ENCODE assay signal across 19 cellular contexts in genomic region chr5:104061707-104062106, GRCh38.
A peak's percentile ranks its signal among the peaks of the same experiment; 100 is the strongest.
DNase-seq lines count a peak whose midpoint lies in the region; ATAC-seq and TF ChIP-seq lines count a peak whose summit lies in the region.
"Had no signal": no experiment of that assay in that cellular context is flagged by ENCODE, and none has a peak within 500 bp of the region (broad histone marks: within the 10 kb centered on the region; RNA-seq: fewer than 3 reads in every experiment).

No MANE protein-coding gene starts in this region.

- intact Hi-C loops in MCF 10A (cut with micrococcal nuclease), result no loop called here

- BruUV-seq in MCF 10A (replicated peaks; lab: Mats Ljungman, UMichigan), result no TSS peak

- no peak for TF ChIP-seq CTCF in GM23338 (conservative IDR thresholded peaks at IDR 0.05; ENCODE audit: low read depth in 2 of 2)
- no peak for TF ChIP-seq CTCF in endodermal cell (conservative IDR thresholded peaks at IDR 0.05)
- TF ChIP-seq CTCF in type B pancreatic cell (conservative IDR thresholded peaks at IDR 0.05), result no peak
- no peak for TF ChIP-seq CTCF in MCF 10A (IDR thresholded peaks at IDR 0.05; ENCODE audit: unreplicated experiment)

- H3K9me3 Mint-ChIP-seq in GM23338 (peaks cover 3% of the 10 kb centered on the region; the same call in 2 of the 3 replicates), endodermal cell (peaks cover 3% of the 10 kb centered on the region), type B pancreatic cell (no peaks in the 10 kb centered on the region), MCF 10A (ENCODE audit: unreplicated experiment) (no peaks in the 10 kb centered on the region)

- H3K4me1 ChIP-seq in GM23338 (ENCODE audit: insufficient read depth), result no peaks in the 10 kb centered on the region
- H3K4me1 ChIP-seq in endodermal cell (ENCODE audit: control insufficient read depth, insufficient read depth, low read length), result no peaks in the 10 kb centered on the region
- H3K4me1 ChIP-seq: A549, BE2C had no signal

- H4K20me1 ChIP-seq in GM23338 (replicated peaks; ENCODE audit: insufficient read depth), result no peaks in the 10 kb centered on the region

- ATAC-seq in GM23338 (peak; percentile 31; the same call in 2 of the 3 replicates), GM18520 (IDR thresholded peaks at IDR 0.05; ENCODE audit: unreplicated experiment) (no peak)
- ATAC-seq: A549, K562 had no signal

- H3K27ac ChIP-seq in GM23338 (ENCODE audit: low read depth) (no peak overlapping the region), endodermal cell (ENCODE audit: low read depth, low read length) (no peak overlapping the region)
- H3K27ac ChIP-seq: A549, C4-2B, HL-60 had no signal

- H3F3A ChIP-seq in GM23338 (replicated peaks; ENCODE audit: low read depth), result no peaks in the 10 kb centered on the region

- H3K36me3 Mint-ChIP-seq in GM23338 (ENCODE audit: low read depth) (peaks cover 11% of the 10 kb centered on the region), endodermal cell (ENCODE audit: low read depth) (no peaks in the 10 kb centered on the region), type B pancreatic cell (no peaks in the 10 kb centered on the region), MCF 10A (ENCODE audit: insufficient read depth, unreplicated experiment) (no peaks in the 10 kb centered on the region)
- H3K36me3 Mint-ChIP-seq: CD4-positive, alpha-beta memory T cell had no signal

- H3K9ac ChIP-seq in endodermal cell (ENCODE audit: extremely low read depth, low read length, poor library complexity, severe bottlenecking), result no peak overlapping the region

- H3K9me2 ChIP-seq in GM23338 (ENCODE audit: insufficient read depth), result peaks cover 11% of the 10 kb centered on the region; the same call in 1 of the 2 replicates

- DNase-seq in GM23338 (ENCODE audit: low spot score) (no peak), NCI-H69 (lab: John Stamatoyannopoulos, UW) (peak; percentile 34), endodermal cell (peak; percentile 55), type B pancreatic cell (ENCODE audit: extremely low spot score, unreplicated experiment) (no peak), MCF 10A (ENCODE audit: unreplicated experiment) (no peak), NCI-H2107 (lab: John Stamatoyannopoulos, UW) (no peak)
- DNase-seq: BE2C; CD4-positive, alpha-beta memory T cell; DMS153; DMS79 treated with DMSO at 0.1 percent for 48 hours; EL; GDM1; GOT3; HCEC 1CT had no signal

- H3K9me3 ChIP-seq in endodermal cell (ENCODE audit: control insufficient read depth, low read length), result no peaks in the 10 kb centered on the region
- H3K9me3 ChIP-seq: A549, BE2C had no signal

- H3K36me3 ChIP-seq in GM23338 (ENCODE audit: insufficient read depth), result peaks cover 11% of the 10 kb centered on the region
- H3K36me3 ChIP-seq in endodermal cell (ENCODE audit: control insufficient read depth, insufficient read depth, low read length), result no peaks in the 10 kb centered on the region
- H3K36me3 ChIP-seq: BE2C had no signal

- H3K27me3 ChIP-seq in GM23338 (ENCODE audit: insufficient read depth) (no peaks in the 10 kb centered on the region), endodermal cell (ENCODE audit: control insufficient read depth, insufficient read depth, low read length, poor library complexity, severe bottlenecking) (no peaks in the 10 kb centered on the region)
- H3K27me3 ChIP-seq: BE2C had no signal

- no peak overlapping the region for H3K4me2 ChIP-seq in GM23338
- H3K4me2 ChIP-seq: A549 had no signal

- no peaks in the 10 kb centered on the region for H3K79me2 ChIP-seq in GM23338 (replicated peaks; ENCODE audit: insufficient read depth)

- H3K4me1 Mint-ChIP-seq in GM23338, result peaks cover 13% of the 10 kb centered on the region
- peaks cover 36% of the 10 kb centered on the region for H3K4me1 Mint-ChIP-seq in endodermal cell
- peaks cover 8% of the 10 kb centered on the region for H3K4me1 Mint-ChIP-seq in type B pancreatic cell (ENCODE audit: unreplicated experiment)
- H3K4me1 Mint-ChIP-seq in MCF 10A (ENCODE audit: insufficient read depth, unreplicated experiment), result no peaks in the 10 kb centered on the region
- H3K4me1 Mint-ChIP-seq: CD4-positive, alpha-beta memory T cell had no signal

- H3K4me3 Mint-ChIP-seq in GM23338 (no peak overlapping the region), endodermal cell (no peak overlapping the region), type B pancreatic cell (no peak overlapping the region), MCF 10A (ENCODE audit: unreplicated experiment) (no peak overlapping the region)
- H3K4me3 Mint-ChIP-seq: CD4-positive, alpha-beta memory T cell had no signal

- H3K27ac Mint-ChIP-seq in GM23338, result no peak overlapping the region; the same call in 1 of the 2 replicates
- H3K27ac Mint-ChIP-seq in endodermal cell, result peak overlapping the region; percentile 28
- peak overlapping the region; percentile 91 for H3K27ac Mint-ChIP-seq in type B pancreatic cell
- no peak overlapping the region for H3K27ac Mint-ChIP-seq in MCF 10A (ENCODE audit: low read depth, unreplicated experiment)
- H3K27ac Mint-ChIP-seq: CD4-positive, alpha-beta memory T cell had no signal

- 90 to 93% methylated on average over 3 of the region's 3 CpGs for WGBS in endodermal cell (ENCODE audit: insufficient coverage in 1 of 2, insufficient read length in 1 of 2), 2 experiments

- no peak overlapping the region for H2AFZ ChIP-seq in GM23338

- H3K4me3 ChIP-seq in GM23338, result no peak overlapping the region
- no peak overlapping the region for H3K4me3 ChIP-seq in endodermal cell (ENCODE audit: low read length)
- H3K4me3 ChIP-seq: A549, K562 had no signal

- CTCF ChIA-PET in MCF 10A (lab: Yijun Ruan, JAX), result interaction anchor here (0.6 kb wide), 1 partner anchor 586 kb away, joined by 3 read pairs; no protein-coding TSS in a partner anchor

- no peaks in the 10 kb centered on the region for H3K27me3 Mint-ChIP-seq in GM23338 (ENCODE audit: insufficient read depth, low read depth, poor library complexity)
- no peaks in the 10 kb centered on the region for H3K27me3 Mint-ChIP-seq in endodermal cell (ENCODE audit: insufficient read depth)
- H3K27me3 Mint-ChIP-seq in type B pancreatic cell, result peaks cover 4% of the 10 kb centered on the region
- H3K27me3 Mint-ChIP-seq in MCF 10A (ENCODE audit: insufficient read depth, unreplicated experiment), result no peaks in the 10 kb centered on the region
- H3K27me3 Mint-ChIP-seq: CD4-positive, alpha-beta memory T cell had no signal

- POLR2A ChIA-PET in MCF 10A (lab: Yijun Ruan, JAX), result no interaction called here

TF ChIP-seq in GM23338, 12 proteins besides CTCF, POLR2A, EP300 and RAD21 (continues in another document):
- TF ChIP-seq ZNF462 (CRISPR knock-in tag; IDR thresholded peaks at IDR 0.05), result no peak

Comparison
In these comparisons a context has a peak if more than half of its experiments do, and no peak if none do; other contexts are left out.
1. DNase-seq: peak in NCI-H69 (single experiment) and endodermal cell (single experiment); none in GM23338 (single experiment), type B pancreatic cell (single experiment), MCF 10A (single experiment) and NCI-H2107 (single experiment).
2. H3K27ac Mint-ChIP-seq: peak in endodermal cell (single experiment) and type B pancreatic cell (single experiment); none in GM23338 (single experiment) and MCF 10A (single experiment).